Comparison of ENCODE assay signal across 19 cellular contexts in the genomic region with DNA sequence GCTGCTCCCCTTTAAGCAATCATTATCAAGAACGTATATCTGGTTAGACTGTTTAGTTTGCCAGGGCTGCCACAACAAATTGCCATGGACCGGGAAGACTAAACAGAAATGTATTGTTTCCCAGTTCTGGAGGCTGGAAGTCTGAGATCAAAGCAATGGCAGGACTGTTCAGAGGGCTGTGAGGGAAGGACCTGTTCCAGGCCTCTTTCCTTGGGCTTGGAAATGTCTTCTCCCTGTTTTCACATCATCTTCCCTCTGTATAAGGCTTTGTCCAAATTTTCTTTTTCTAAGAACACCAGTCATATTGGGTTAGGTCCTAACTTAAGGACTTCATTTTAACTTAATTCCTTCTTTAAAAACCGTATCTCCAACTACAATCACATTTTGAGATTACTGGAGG. TPM values are rescaled to one million over a fixed set of nuclear protein-coding genes. Genes with fewer than 3 reads are reported as not detected.
A peak's percentile ranks its signal among the peaks of the same experiment; 100 is the strongest.
DNase-seq lines count a peak whose midpoint lies in the region; ATAC-seq and TF ChIP-seq lines count a peak whose summit lies in the region.
"Had no signal": no experiment of that assay in that cellular context is flagged by ENCODE, and none has a peak within 500 bp of the region (broad histone marks: within the 10 kb centered on the region; RNA-seq: fewer than 3 reads in every experiment).

No MANE protein-coding gene starts in this region.

- H4K20me1 ChIP-seq in mammary epithelial cell (ENCODE audit: insufficient read depth, low read length), result no peaks in the 10 kb centered on the region

- H3K9ac ChIP-seq in mammary epithelial cell (ENCODE audit: insufficient read depth, low read length), result no peak overlapping the region

- BruUV-seq in MCF 10A (replicated peaks; lab: Mats Ljungman, UMichigan) (TSS peak; percentile 2), mammary epithelial cell (replicated peaks; lab: Mats Ljungman, UMichigan) (no TSS peak)

- peaks cover 10% of the 10 kb centered on the region for H3K36me3 ChIP-seq in mammary epithelial cell (ENCODE audit: insufficient read depth, low read length)

- H3K9me3 Mint-ChIP-seq in MCF 10A (ENCODE audit: unreplicated experiment) (no peaks in the 10 kb centered on the region), naive B cell (no peaks in the 10 kb centered on the region)
- H3K9me3 Mint-ChIP-seq in stimulated activated naive B cell treated with anti-CD40 and anti-IgM and Interleukin-4, amounts not matched to agents 10 μg/mL and 1 μg/mL and 100 μg/mL, for 72 hours, result no peaks in the 10 kb centered on the region

- POLR2A ChIA-PET in MCF 10A (lab: Yijun Ruan, JAX), result interaction anchor here (0.8 to 1.6 kb wide), 3 partner anchors 26 to 212 kb away, joined by 3 to 10 read pairs (median 5); no protein-coding TSS in a partner anchor

- H3K4me1 ChIP-seq in mammary epithelial cell (ENCODE audit: insufficient read depth, low read length), result no peaks in the 10 kb centered on the region

- dilution Hi-C loops in mammary epithelial cell (cut with HindIII; ENCODE audit: low sequenced_read_pairs), result no loop called here

- H3K4me1 Mint-ChIP-seq in MCF 10A (ENCODE audit: insufficient read depth, unreplicated experiment) (no peaks in the 10 kb centered on the region), naive B cell (peaks cover 42 to 51% (median 43%) of the 10 kb centered on the region in 3 donors)
- H3K4me1 Mint-ChIP-seq in stimulated activated naive B cell treated with anti-CD40 and anti-IgM and Interleukin-4, amounts not matched to agents 10 μg/mL and 1 μg/mL and 100 μg/mL, for 72 hours, result peaks cover 31 to 36% of the 10 kb centered on the region in 2 donors
- H3K4me1 Mint-ChIP-seq: H9 had no signal

- CTCF ChIA-PET in MCF 10A (lab: Yijun Ruan, JAX) (interaction anchor here (1.2 kb wide), 1 partner anchor 55 kb away, joined by 3 read pairs; no protein-coding TSS in a partner anchor), mammary epithelial cell (lab: Charles Lee; ENCODE audit: low non-redundant PET) (no interaction called here)

- no peaks in the 10 kb centered on the region for H3K9me3 ChIP-seq in mammary epithelial cell (replicated peaks; ENCODE audit: insufficient read depth, low read length)

- no peak overlapping the region for H3K27ac Mint-ChIP-seq in MCF 10A (ENCODE audit: low read depth, unreplicated experiment)
- peak overlapping the region; percentile 94 to 99 (median 98) for H3K27ac Mint-ChIP-seq in naive B cell
- peak overlapping the region; percentile 9 for H3K27ac Mint-ChIP-seq in stimulated activated naive B cell treated with anti-CD40 and anti-IgM and Interleukin-4, amounts not matched to agents 10 μg/mL and 1 μg/mL and 100 μg/mL, for 72 hours
- H3K27ac Mint-ChIP-seq: CD4-positive, alpha-beta memory T cell; H9 had no signal

- H2AFZ ChIP-seq in mammary epithelial cell (ENCODE audit: low read depth, low read length), result no peak overlapping the region

- H3K79me2 ChIP-seq in mammary epithelial cell (ENCODE audit: insufficient read depth, low read length), result no peaks in the 10 kb centered on the region

- no peak overlapping the region for H3K27ac ChIP-seq in mammary epithelial cell (ENCODE audit: insufficient read depth, low read depth, low read length)
- peak overlapping the region; percentile 30 for H3K27ac ChIP-seq in epithelial cell of prostate

- DNase-seq in MCF 10A (ENCODE audit: unreplicated experiment) (no peak), mammary epithelial cell (no peak), epithelial cell of prostate (ENCODE audit: low read depth, low spot score) (no peak), naive B cell (no peak), COLO829 (ENCODE audit: low spot score) (no peak), NCI-H774 (lab: John Stamatoyannopoulos, UW) (no peak), DMS53 treated with DMSO at 0.1 percent for 48 hours (lab: John Stamatoyannopoulos, UW; ENCODE audit: unreplicated experiment) (no peak)
- DNase-seq in stimulated activated naive B cell treated with anti-CD40 and anti-IgM and Interleukin-4, amounts not matched to agents 10 μg/mL and 1 μg/mL and 100 μg/mL, for 72 hours, result no peak
- DNase-seq: 8988T; ACHN; C1 segment of cervical spinal cord; CD4-positive, alpha-beta memory T cell; COR-L47; DMS153; DND-41; GDM1; GOT3; H9 had no signal

- H3K36me3 Mint-ChIP-seq in MCF 10A (ENCODE audit: insufficient read depth, unreplicated experiment), result peaks cover 43% of the 10 kb centered on the region
- peaks cover 15 to 16% of the 10 kb centered on the region in 2 donors for H3K36me3 Mint-ChIP-seq in naive B cell
- peaks cover 25 to 41% of the 10 kb centered on the region in 2 donors for H3K36me3 Mint-ChIP-seq in stimulated activated naive B cell treated with anti-CD40 and anti-IgM and Interleukin-4, amounts not matched to agents 10 μg/mL and 1 μg/mL and 100 μg/mL, for 72 hours

- in situ Hi-C loops in mammary epithelial cell (cut with MboI; ENCODE audit: low sequenced_read_pairs in 2 of 2), result no loop called here

- H3K4me3 Mint-ChIP-seq in MCF 10A (ENCODE audit: unreplicated experiment) (no peak overlapping the region), naive B cell (peak overlapping the region in 6 of 8 donors; percentile 22 to 77 (median 56))
- no peak overlapping the region for H3K4me3 Mint-ChIP-seq in stimulated activated naive B cell treated with anti-CD40 and anti-IgM and Interleukin-4, amounts not matched to agents 10 μg/mL and 1 μg/mL and 100 μg/mL, for 72 hours
- H3K4me3 Mint-ChIP-seq: CD4-positive, alpha-beta memory T cell; H9 had no signal

- no peaks in the 10 kb centered on the region for H3K27me3 Mint-ChIP-seq in MCF 10A (ENCODE audit: insufficient read depth, unreplicated experiment)
- H3K27me3 Mint-ChIP-seq in naive B cell, result no peaks in the 10 kb centered on the region
- no peaks in the 10 kb centered on the region for H3K27me3 Mint-ChIP-seq in stimulated activated naive B cell treated with anti-CD40 and anti-IgM and Interleukin-4, amounts not matched to agents 10 μg/mL and 1 μg/mL and 100 μg/mL, for 72 hours
- H3K27me3 Mint-ChIP-seq: CD4-positive, alpha-beta memory T cell had no signal

- no peaks in the 10 kb centered on the region for H3K27me3 ChIP-seq in mammary epithelial cell (ENCODE audit: insufficient read depth, low read length)

- TF ChIP-seq CTCF in MCF 10A (IDR thresholded peaks at IDR 0.05; ENCODE audit: unreplicated experiment) (no peak), mammary epithelial cell (conservative IDR thresholded peaks at IDR 0.05 in 1 of 2, IDR thresholded peaks at IDR 0.05 in 1 of 2; ENCODE audit: extremely low read depth in 1 of 2, insufficient read depth in 1 of 2, low read depth in 1 of 2, low read length in 2 of 2) (no peak)

- ATAC-seq in naive B cell (ENCODE audit: low read depth in 2 of 2), result no peak
- ATAC-seq in stimulated activated naive B cell treated with anti-CD40 and anti-IgM and Interleukin-4, amounts not matched to agents 10 μg/mL and 1 μg/mL and 100 μg/mL, for 72 hours (replicated peaks), result no peak
- ATAC-seq: HepG2 had no signal

- H3K4me3 ChIP-seq in mammary epithelial cell (replicated peaks in 1 of 3; ENCODE audit: insufficient read depth in 1 of 3, low read depth in 2 of 3, low read length in 3 of 3), result no peak overlapping the region

- H3K4me2 ChIP-seq in mammary epithelial cell (ENCODE audit: insufficient read depth, low read depth, low read length), result no peak overlapping the region

- intact Hi-C loops in MCF 10A (cut with micrococcal nuclease), result no loop called here
- intact Hi-C loops in mammary epithelial cell (cut with micrococcal nuclease), result no loop called here

- WGBS in mammary epithelial cell (ENCODE audit: low coverage, missing lambda C conversion rate), result 63% methylated on average over 3 of the region's 3 CpGs

RNA-seq across cellular contexts. Expression of a gene that starts 30.0 kb away (rescaled TPM):
- total RNA-seq in MCF 10A (2022) (45.1 and 45.8 TPM in 2 replicates), mammary epithelial cell (10 to 100 TPM; 25.3 to 32.3 TPM)
- polyA plus RNA-seq in mammary epithelial cell (18.4 TPM), naive B cell (ENCODE audit: low read depth in 6 of 6) (10 to 100 TPM; 27.0 to 59.2 (median 33.3) TPM)
- 47.1 TPM for polyA minus RNA-seq in mammary epithelial cell

RNA-seq across cellular contexts. Expression of a gene that starts 43.6 kb away (rescaled TPM):
- total RNA-seq in MCF 10A (2022), result not detected in 2 replicates
- total RNA-seq in mammary epithelial cell, result not detected
- not detected for polyA plus RNA-seq in mammary epithelial cell
- polyA minus RNA-seq in mammary epithelial cell, result not detected
- not detected for polyA plus RNA-seq in naive B cell (ENCODE audit: low read depth in 6 of 6)
- total RNA-seq: CD4-positive, alpha-beta memory T cell; H9; HepG2 had no signal
- polyA plus RNA-seq: CD4-positive, alpha-beta memory T cell; HepG2 had no signal

RNA-seq across cellular contexts. Expression of a gene that starts 45.3 kb away (rescaled TPM):
- total RNA-seq in MCF 10A (2022) (41.5 and 49.7 TPM in 2 replicates), mammary epithelial cell (10 to 100 TPM; 61.0 to 69.7 TPM)
- polyA plus RNA-seq in mammary epithelial cell (223 TPM), naive B cell (ENCODE audit: low read depth in 6 of 6) (100 to 1,000 TPM; 113 to 143 (median 129) TPM)
- polyA minus RNA-seq in mammary epithelial cell, result 32.9 TPM

Comparison
In these comparisons a context has a peak if more than half of its experiments do, and no peak if none do; other contexts are left out.
1. H3K4me3 Mint-ChIP-seq: peak in naive B cell (6 of 8); none in MCF 10A (single experiment) and stimulated activated naive B cell treated with anti-CD40 and anti-IgM and Interleukin-4, amounts not matched to agents 10 μg/mL and 1 μg/mL and 100 μg/mL, for 72 hours (0 of 2).